In genomic region chr16:57756424-57757325, GRCh38 we compare ENCODE assay signal across 15 cellular contexts. TPM values are rescaled to one million over a fixed set of nuclear protein-coding genes. Genes with fewer than 3 reads are reported as not detected.
DNase-seq lines count a peak whose midpoint lies in the region; ATAC-seq and TF ChIP-seq lines count a peak whose summit lies in the region.
"Had no signal": no experiment of that assay in that cellular context is flagged by ENCODE, and none has a peak within 500 bp of the region (broad histone marks: within the 10 kb centered on the region; RNA-seq: fewer than 3 reads in every experiment).

No MANE protein-coding gene starts in this region.

- H3K9me3 ChIP-seq in RWPE2 (ENCODE audit: severe bottlenecking) = no peaks in the 10 kb centered on the region
- H3K9me3 ChIP-seq: left lung, ovary, vagina had no signal

- no peak overlapping the region for H3K27ac Mint-ChIP-seq in activated CD8-positive, alpha-beta memory T cell treated with anti-CD3 and anti-CD28 coated beads, Interleukin-2, amount 10 ng/mL, durations not matched to agents 7 days and 5 days
- peak overlapping the region; percentile 23 for H3K27ac Mint-ChIP-seq in osteocyte (ENCODE audit: unreplicated experiment)
- H3K27ac Mint-ChIP-seq: activated naive CD8-positive, alpha-beta T cell; CD8-positive, alpha-beta T cell had no signal

- no peaks in the 10 kb centered on the region for H3K27me3 ChIP-seq in RWPE2 (ENCODE audit: insufficient read depth, poor library complexity, severe bottlenecking)
- H3K27me3 ChIP-seq: left lung, ovary, vagina had no signal

- no peak overlapping the region for H3K4me3 Mint-ChIP-seq in activated CD8-positive, alpha-beta memory T cell treated with anti-CD3 and anti-CD28 coated beads, Interleukin-2, amount 10 ng/mL, durations not matched to agents 7 days and 5 days
- no peak overlapping the region for H3K4me3 Mint-ChIP-seq in osteocyte (ENCODE audit: unreplicated experiment)
- H3K4me3 Mint-ChIP-seq: activated naive CD8-positive, alpha-beta T cell; brain; CD8-positive, alpha-beta T cell had no signal

- no peaks in the 10 kb centered on the region for H3K27me3 Mint-ChIP-seq in activated CD8-positive, alpha-beta memory T cell treated with anti-CD3 and anti-CD28 coated beads, Interleukin-2, amount 10 ng/mL, durations not matched to agents 7 days and 5 days
- no peaks in the 10 kb centered on the region for H3K27me3 Mint-ChIP-seq in osteocyte (ENCODE audit: unreplicated experiment)
- H3K27me3 Mint-ChIP-seq: activated naive CD8-positive, alpha-beta T cell; brain had no signal

- POLR2A ChIA-PET in HEK293T (lab: Yijun Ruan, JAX) = interaction anchor here (1.1 to 1.8 kb wide), 2 partner anchors 12 to 21 kb away, joined by 3 to 8 read pairs; partner anchors contain the start of gene KATNB1

- no peaks in the 10 kb centered on the region for H3K9me3 Mint-ChIP-seq in activated CD8-positive, alpha-beta memory T cell treated with anti-CD3 and anti-CD28 coated beads, Interleukin-2, amount 10 ng/mL, durations not matched to agents 7 days and 5 days (ENCODE audit: low read depth)
- H3K9me3 Mint-ChIP-seq in osteocyte (ENCODE audit: unreplicated experiment) = no peaks in the 10 kb centered on the region
- H3K9me3 Mint-ChIP-seq: brain; CD8-positive, alpha-beta T cell had no signal

- peak; percentile 3 for ATAC-seq in activated CD8-positive, alpha-beta memory T cell treated with anti-CD3 and anti-CD28 coated beads, Interleukin-2, amount 10 ng/mL, durations not matched to agents 7 days and 5 days
- peak; percentile 8 for ATAC-seq in GM21515 (IDR thresholded peaks at IDR 0.05; ENCODE audit: unreplicated experiment)
- ATAC-seq in RWPE2 (ENCODE audit: low read depth) = no peak
- no peak for ATAC-seq in HG03095 (IDR thresholded peaks at IDR 0.05; ENCODE audit: unreplicated experiment)

- TF ChIP-seq CTCF in RWPE2 (IDR thresholded peaks at IDR 0.05; ENCODE audit: poor library complexity, severe bottlenecking) = no peak
- TF ChIP-seq CTCF in osteocyte (IDR thresholded peaks at IDR 0.05) = no peak

- no peaks in the 10 kb centered on the region for H3K36me3 Mint-ChIP-seq in activated CD8-positive, alpha-beta memory T cell treated with anti-CD3 and anti-CD28 coated beads, Interleukin-2, amount 10 ng/mL, durations not matched to agents 7 days and 5 days
- H3K36me3 Mint-ChIP-seq in osteocyte (ENCODE audit: unreplicated experiment) = peaks cover 10% of the 10 kb centered on the region
- H3K36me3 Mint-ChIP-seq: activated naive CD8-positive, alpha-beta T cell had no signal

- no peak overlapping the region for H3K4me3 ChIP-seq in RWPE2 (ENCODE audit: severe bottlenecking)
- H3K4me3 ChIP-seq: left lung, ovary, vagina had no signal

- H3K4me1 ChIP-seq in RWPE2 (ENCODE audit: insufficient read depth, poor library complexity, severe bottlenecking) = no peaks in the 10 kb centered on the region

- CTCF ChIA-PET in activated CD8-positive, alpha-beta memory T cell treated with anti-CD3 and anti-CD28 coated beads, Interleukin-2, amount 10 ng/mL, durations not matched to agents 7 days and 5 days (lab: Charles Lee) = interaction anchor here (0.6 to 3.4 kb wide), 21 partner anchors 10 to 255 kb away, joined by 3 to 18 read pairs (median 4); partner anchors contain the start of gene KATNB1
- CTCF ChIA-PET in HEK293T (lab: Yijun Ruan, JAX) = interaction anchor here (0.8 to 1.7 kb wide), 3 partner anchors 8 to 106 kb away, joined by 3 to 6 read pairs (median 3); no protein-coding TSS in a partner anchor

- H3K4me1 Mint-ChIP-seq in activated CD8-positive, alpha-beta memory T cell treated with anti-CD3 and anti-CD28 coated beads, Interleukin-2, amount 10 ng/mL, durations not matched to agents 7 days and 5 days = peaks cover 5% of the 10 kb centered on the region
- peaks cover 13% of the 10 kb centered on the region for H3K4me1 Mint-ChIP-seq in osteocyte (ENCODE audit: unreplicated experiment)
- H3K4me1 Mint-ChIP-seq: brain had no signal

- H3K36me3 ChIP-seq in RWPE2 (ENCODE audit: low read depth) = peaks cover 33% of the 10 kb centered on the region
- H3K36me3 ChIP-seq: ovary had no signal

- no peak for DNase-seq in activated CD8-positive, alpha-beta memory T cell treated with anti-CD3 and anti-CD28 coated beads, Interleukin-2, amount 10 ng/mL, durations not matched to agents 7 days and 5 days
- DNase-seq in activated CD8-positive, alpha-beta memory T cell treated with anti-CD3 and anti-CD28 coated beads for 24 hours = no peak
- DNase-seq in RWPE2 (ENCODE audit: low spot score) (peak; percentile 60), osteocyte (ENCODE audit: extremely low spot score, unreplicated experiment) (no peak), NOMO-1 (lab: John Stamatoyannopoulos, UW; ENCODE audit: unreplicated experiment in 2 of 2) (no peak), HEK293T (ENCODE audit: extremely low spot score) (no peak)
- DNase-seq: NCI-H187 treated with DMSO at 0.1 percent for 48 hours had no signal

- no peak overlapping the region for H3K27ac ChIP-seq in RWPE2 (ENCODE audit: poor library complexity, severe bottlenecking)
- H3K27ac ChIP-seq: vagina had no signal

TF ChIP-seq in HEK293T, 16 proteins besides CTCF, POLR2A, EP300 and RAD21:
- TF ChIP-seq FOXM1 (IDR thresholded peaks at IDR 0.05; ENCODE audit: borderline replicate concordance) = no peak
- no peak for TF ChIP-seq NFRKB (IDR thresholded peaks at IDR 0.05)
- no peak for TF ChIP-seq LEF1 (IDR thresholded peaks at IDR 0.05; ENCODE audit: borderline replicate concordance)
- no peak for TF ChIP-seq ARNT (IDR thresholded peaks at IDR 0.05)
- no peak for TF ChIP-seq SUZ12 (IDR thresholded peaks at IDR 0.05)
- TF ChIP-seq CTBP1 (IDR thresholded peaks at IDR 0.05; ENCODE audit: borderline replicate concordance) = no peak
- no peak for TF ChIP-seq ELF4 (IDR thresholded peaks at IDR 0.05)
- TF ChIP-seq PKNOX1 (IDR thresholded peaks at IDR 0.05) = no peak
- no peak for TF ChIP-seq FOXK2 (IDR thresholded peaks at IDR 0.05)
- TF ChIP-seq ZNF384 (IDR thresholded peaks at IDR 0.05) = no peak

RNA-seq across cellular contexts. Expression of gene KATNB1, which starts 21.1 kb away (rescaled TPM):
- total RNA-seq in activated CD8-positive, alpha-beta memory T cell treated with anti-CD3 and anti-CD28 coated beads, Interleukin-2, amount 10 ng/mL, durations not matched to agents 7 days and 5 days = 10 to 100 TPM; 41.6 to 43.9 TPM
- total RNA-seq in osteocyte = 14.2 and 15.9 TPM in 2 replicates

RNA-seq across cellular contexts. Expression of gene KIFC3, which starts 45.6 kb away (rescaled TPM):
- under 1 TPM in 1 of 2 experiments, not detected in 1; 0.47 TPM for total RNA-seq in activated CD8-positive, alpha-beta memory T cell treated with anti-CD3 and anti-CD28 coated beads, Interleukin-2, amount 10 ng/mL, durations not matched to agents 7 days and 5 days
- total RNA-seq in osteocyte = 191 and 196 TPM in 2 replicates

Comparison
In these comparisons a context has a peak if more than half of its experiments do, and no peak if none do; other contexts are left out.
1. ATAC-seq: peak in activated CD8-positive, alpha-beta memory T cell treated with anti-CD3 and anti-CD28 coated beads, Interleukin-2, amount 10 ng/mL, durations not matched to agents 7 days and 5 days (single experiment) and GM21515 (single experiment); none in RWPE2 (single experiment) and HG03095 (single experiment).
2. RNA of gene KIFC3, which starts 45.6 kb away (total RNA-seq): 191 to 196 TPM in osteocyte; 0.47 TPM in activated CD8-positive, alpha-beta memory T cell treated with anti-CD3 and anti-CD28 coated beads, Interleukin-2, amount 10 ng/mL, durations not matched to agents 7 days and 5 days; every median in the first group is over 100 times any median in the second.